Comparison of ENCODE assay signal across 8 cellular contexts in the genomic region with DNA sequence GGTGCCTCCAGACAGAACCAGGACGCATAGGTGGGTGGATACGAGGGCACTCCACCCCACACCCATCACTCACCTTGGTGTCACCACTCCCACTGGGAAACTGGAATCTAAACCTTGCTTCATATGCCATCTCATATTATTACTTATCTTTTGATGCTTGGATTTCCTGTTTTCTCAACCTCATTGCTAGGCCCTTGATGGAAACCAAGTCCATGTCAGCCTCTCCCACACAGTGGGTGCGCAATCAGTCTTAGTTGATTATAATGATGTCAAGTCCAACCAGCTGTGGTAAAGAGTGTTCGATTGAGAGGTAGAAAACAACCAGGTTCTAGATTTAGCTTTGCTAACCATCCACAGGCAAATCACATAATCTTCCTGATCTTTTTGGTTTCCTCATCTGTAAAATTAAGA. TPM values are rescaled to one million over a fixed set of nuclear protein-coding genes. Genes with fewer than 3 reads are reported as not detected.
A peak's percentile ranks its signal among the peaks of the same experiment; 100 is the strongest.
DNase-seq lines count a peak whose midpoint lies in the region; ATAC-seq and TF ChIP-seq lines count a peak whose summit lies in the region.

No MANE protein-coding gene starts in this region.

- peak overlapping the region; percentile 94 for H3K4me3 ChIP-seq in left ventricle myocardium inferior
- peak overlapping the region; percentile 71 to 96 for H3K4me3 ChIP-seq in ascending aorta
- H3K4me3 ChIP-seq in mesendoderm (ENCODE audit: low read length), result no peak overlapping the region
- H3K4me3 ChIP-seq in upper lobe of right lung, result peak overlapping the region; percentile 89

- H3K4me1 ChIP-seq in left ventricle myocardium inferior (peaks cover 44% of the 10 kb centered on the region), ascending aorta (peaks cover 0 to 11% of the 10 kb centered on the region in 2 donors), mesendoderm (ENCODE audit: control insufficient read depth, low read depth, low read length) (peaks cover 4% of the 10 kb centered on the region), upper lobe of right lung (peaks cover 20% of the 10 kb centered on the region)

- no peak for DNase-seq in left ventricle myocardium inferior
- no peak for DNase-seq in Right ventricle myocardium inferior (ENCODE audit: missing footprints)
- DNase-seq in ascending aorta (ENCODE audit: low spot score in 2 of 2), result no peak
- DNase-seq in mesendoderm, result no peak
- DNase-seq in upper lobe of right lung, result no peak
- no peak for DNase-seq in NCI-H526 treated with DMSO at 0.1 percent for 48 hours (lab: John Stamatoyannopoulos, UW)

- H4K5ac ChIP-seq in mesendoderm (ENCODE audit: low read length), result peak overlapping the region; percentile 10

- H2BK15ac ChIP-seq in mesendoderm (replicated peaks; ENCODE audit: low read depth), result no peak overlapping the region

- peak overlapping the region; percentile 29 for H2AK5ac ChIP-seq in mesendoderm (ENCODE audit: low read length)

- no peak overlapping the region for H4K8ac ChIP-seq in mesendoderm (ENCODE audit: low read depth, low read length)

- intact Hi-C loops in left ventricle myocardium inferior (cut with micrococcal nuclease) (no loop called here), Right ventricle myocardium inferior (cut with DNase I) (loop anchor here (10.0 kb wide), 1 partner anchor 141 kb away; no protein-coding TSS in a partner anchor), ascending aorta (cut with DNase I) (loop anchor here (2.0 to 10.0 kb wide), 4 partner anchors 201 to 601 kb away; partner anchors contain the start of genes FERMT2, GNPNAT1, GPR137C and PSMC6), upper lobe of right lung (cut with DNase I) (no loop called here)

- TF ChIP-seq CTCF in left ventricle myocardium inferior (IDR thresholded peaks at IDR 0.05; ENCODE audit: borderline replicate concordance), result no peak
- TF ChIP-seq CTCF in ascending aorta (IDR thresholded peaks at IDR 0.05), result no peak
- TF ChIP-seq CTCF in upper lobe of right lung (IDR thresholded peaks at IDR 0.05), result no peak

- H3K79me1 ChIP-seq in mesendoderm (ENCODE audit: low read length), result peaks cover 7% of the 10 kb centered on the region

- peak overlapping the region; percentile 35 for H2BK5ac ChIP-seq in mesendoderm (ENCODE audit: low read length)

- no CpG with 5 or more reads among the region's 4 CpGs for WGBS in mesendoderm (ENCODE audit: extremely low coverage, insufficient coverage, low lambda C conversion rate)

- no peak overlapping the region for H2BK120ac ChIP-seq in mesendoderm (ENCODE audit: low read depth, low read length)

- H3K23ac ChIP-seq in mesendoderm (ENCODE audit: low read length), result peak overlapping the region; percentile 73

- H3K18ac ChIP-seq in mesendoderm (ENCODE audit: low read length), result peak overlapping the region; percentile 28

- H3K27me3 ChIP-seq in left ventricle myocardium inferior (ENCODE audit: low read depth), result no peaks in the 10 kb centered on the region
- no peaks in the 10 kb centered on the region for H3K27me3 ChIP-seq in ascending aorta
- no peaks in the 10 kb centered on the region for H3K27me3 ChIP-seq in mesendoderm (ENCODE audit: insufficient read depth, low read length, poor library complexity)
- H3K27me3 ChIP-seq in upper lobe of right lung, result no peaks in the 10 kb centered on the region

- H3K27ac ChIP-seq in left ventricle myocardium inferior (replicated peaks), result peak overlapping the region; percentile 94
- H3K27ac ChIP-seq in ascending aorta, result peak overlapping the region; percentile 87 to 96
- no peak overlapping the region for H3K27ac ChIP-seq in mesendoderm (ENCODE audit: low read depth, low read length)
- H3K27ac ChIP-seq in upper lobe of right lung, result peak overlapping the region; percentile 87

- H3K56ac ChIP-seq in mesendoderm (ENCODE audit: low read length), result peak overlapping the region; percentile 90

- H3K9ac ChIP-seq in mesendoderm (ENCODE audit: low read length), result peak overlapping the region; percentile 77

- H3K9me3 ChIP-seq in left ventricle myocardium inferior (replicated peaks) (no peaks in the 10 kb centered on the region), ascending aorta (no peaks in the 10 kb centered on the region), upper lobe of right lung (no peaks in the 10 kb centered on the region)

- H3K4me2 ChIP-seq in mesendoderm (ENCODE audit: low read length), result peak overlapping the region; percentile 59

- H3K79me2 ChIP-seq in mesendoderm (ENCODE audit: control insufficient read depth, insufficient read depth, low read length), result peaks cover 16% of the 10 kb centered on the region

- H3K36me3 ChIP-seq in left ventricle myocardium inferior (no peaks in the 10 kb centered on the region), ascending aorta (no peaks in the 10 kb centered on the region), mesendoderm (ENCODE audit: control insufficient read depth, insufficient read depth, low read length) (no peaks in the 10 kb centered on the region), upper lobe of right lung (no peaks in the 10 kb centered on the region)

- ATAC-seq in Right ventricle myocardium inferior, result no peak
- ATAC-seq in upper lobe of right lung, result no peak
- ATAC-seq in HG02588 (IDR thresholded peaks at IDR 0.05; ENCODE audit: unreplicated experiment), result no peak
- ATAC-seq in HG02623 (IDR thresholded peaks at IDR 0.05; ENCODE audit: unreplicated experiment), result no peak

- peak overlapping the region; percentile 65 for H3K4ac ChIP-seq in mesendoderm (ENCODE audit: low read depth, low read length)

RNA-seq across cellular contexts. Expression of gene DDHD1, which starts 0.6 kb away (rescaled TPM):
- total RNA-seq in left ventricle myocardium inferior (6.7 TPM), Right ventricle myocardium inferior (6.7 TPM), ascending aorta (21.3 TPM), upper lobe of right lung (25.3 TPM)
- 4.4 TPM for polyA plus RNA-seq in mesendoderm (2013, experiment 1 of 2)
- polyA plus RNA-seq in mesendoderm (2013, experiment 2 of 2), result 5.6 TPM

Comparison
In these comparisons a context has a peak if more than half of its experiments do, and no peak if none do; other contexts are left out.
1. intact Hi-C loops: an anchor here in Right ventricle myocardium inferior (10.0 kb wide) and ascending aorta (2.0 to 10.0 kb wide); none called in left ventricle myocardium inferior and upper lobe of right lung.